In the genomic region with DNA sequence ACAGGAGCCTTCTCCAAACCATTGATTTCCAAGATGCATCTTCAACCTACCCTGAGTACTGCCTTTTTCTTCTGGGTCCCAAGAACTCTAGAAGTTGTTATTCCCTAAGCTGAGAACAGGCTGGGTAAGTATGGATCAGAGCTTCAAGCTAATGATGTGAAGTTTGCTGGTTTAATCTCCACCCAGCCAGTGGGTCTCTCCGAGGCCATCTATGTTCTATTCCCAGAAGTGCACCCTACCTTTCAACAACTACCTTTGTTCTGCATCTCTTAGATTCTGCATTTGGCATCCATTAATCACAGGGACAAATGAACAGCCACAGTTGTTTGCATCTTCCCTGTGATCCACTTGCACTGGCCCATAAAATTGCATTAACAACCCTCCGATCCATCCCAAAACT, we compare ENCODE assay signal across 1 cellular context.
TF ChIP-seq lines count a peak whose summit lies in the region.

No MANE protein-coding gene starts in this region.

TF ChIP-seq in HCT116, 20 proteins besides CTCF, POLR2A, EP300 and RAD21 (continued from another document):
- TF ChIP-seq, protein P1, sequence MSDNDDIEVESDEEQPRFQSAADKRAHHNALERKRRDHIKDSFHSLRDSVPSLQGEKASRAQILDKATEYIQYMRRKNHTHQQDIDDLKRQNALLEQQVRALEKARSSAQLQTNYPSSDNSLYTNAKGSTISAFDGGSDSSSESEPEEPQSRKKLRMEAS (IDR thresholded peaks at IDR 0.05), result no peak
- TF ChIP-seq ZFX (IDR thresholded peaks at IDR 0.05) (no peak), FOSL1 (IDR thresholded peaks at IDR 0.05; ENCODE audit: low read depth) (no peak), EZH2phosphoT487 (IDR thresholded peaks at IDR 0.05; ENCODE audit: borderline replicate concordance) (no peak), YY1 (IDR thresholded peaks at IDR 0.05; ENCODE audit: extremely low read depth, insufficient replicate concordance, low read depth, low read length) (no peak), SIN3A (IDR thresholded peaks at IDR 0.05; ENCODE audit: low read depth) (no peak)
